Comparison of ENCODE assay signal across 26 cellular contexts in genomic region chr7:107394301-107394700, GRCh38.
DNase-seq lines count a peak whose midpoint lies in the region; ATAC-seq and TF ChIP-seq lines count a peak whose summit lies in the region.
"Had no signal": no experiment of that assay in that cellular context is flagged by ENCODE, and none has a peak within 500 bp of the region (broad histone marks: within the 10 kb centered on the region; RNA-seq: fewer than 3 reads in every experiment).

No MANE protein-coding gene starts in this region.

- no peaks in the 10 kb centered on the region for H3K9me3 Mint-ChIP-seq in activated CD8-positive, alpha-beta memory T cell treated with anti-CD3 and anti-CD28 coated beads, Interleukin-2, amount 10 ng/mL, durations not matched to agents 7 days and 5 days (ENCODE audit: low read depth)
- H3K9me3 Mint-ChIP-seq: activated B cell treated with CpG ODN at 0.5 μM for 24 hours; effector memory CD8-positive, alpha-beta T cell had no signal

- H3K4me1 ChIP-seq in neutrophil (ENCODE audit: control insufficient read depth in 1 of 2, insufficient read depth in 1 of 2, low read depth in 1 of 2, low read length in 1 of 2): peaks cover 5 to 16% of the 10 kb centered on the region in 2 experiments
- H3K4me1 ChIP-seq: BLaER1 had no signal

- H3K4me1 Mint-ChIP-seq in activated CD8-positive, alpha-beta memory T cell treated with anti-CD3 and anti-CD28 coated beads, Interleukin-2, amount 10 ng/mL, durations not matched to agents 7 days and 5 days: no peaks in the 10 kb centered on the region
- H3K4me1 Mint-ChIP-seq: activated B cell treated with CpG ODN at 0.5 μM for 24 hours; activated naive CD8-positive, alpha-beta T cell treated with anti-CD3 and anti-CD28 coated beads, Interleukin-2, amount 50 U/mL, for 24 hours had no signal

- H3K27ac ChIP-seq in neutrophil: peak overlapping the region; percentile 44
- H3K27ac ChIP-seq: BLaER1, skin epidermis had no signal

- CTCF ChIA-PET in activated CD8-positive, alpha-beta memory T cell treated with anti-CD3 and anti-CD28 coated beads, Interleukin-2, amount 10 ng/mL, durations not matched to agents 7 days and 5 days (lab: Charles Lee): no interaction called here

- no peaks in the 10 kb centered on the region for H3K27me3 Mint-ChIP-seq in activated CD8-positive, alpha-beta memory T cell treated with anti-CD3 and anti-CD28 coated beads, Interleukin-2, amount 10 ng/mL, durations not matched to agents 7 days and 5 days
- H3K27me3 Mint-ChIP-seq: activated B cell treated with CpG ODN at 0.5 μM for 24 hours; activated naive CD8-positive, alpha-beta T cell treated with anti-CD3 and anti-CD28 coated beads, Interleukin-2, amount 50 U/mL, for 24 hours; effector memory CD8-positive, alpha-beta T cell had no signal

- H3K9me3 ChIP-seq in neutrophil: no peaks in the 10 kb centered on the region
- H3K9me3 ChIP-seq: BLaER1 had no signal

- H3K36me3 ChIP-seq in neutrophil: no peaks in the 10 kb centered on the region

- H3K36me3 Mint-ChIP-seq in activated CD8-positive, alpha-beta memory T cell treated with anti-CD3 and anti-CD28 coated beads, Interleukin-2, amount 10 ng/mL, durations not matched to agents 7 days and 5 days: peaks cover 3% of the 10 kb centered on the region

- no peak overlapping the region for H3K4me3 Mint-ChIP-seq in activated CD8-positive, alpha-beta memory T cell treated with anti-CD3 and anti-CD28 coated beads, Interleukin-2, amount 10 ng/mL, durations not matched to agents 7 days and 5 days
- H3K4me3 Mint-ChIP-seq: activated B cell treated with CpG ODN at 0.5 μM for 24 hours; activated naive CD8-positive, alpha-beta T cell treated with anti-CD3 and anti-CD28 coated beads, Interleukin-2, amount 50 U/mL, for 24 hours; brain; effector memory CD8-positive, alpha-beta T cell had no signal

- H3K4me3 ChIP-seq in choroid plexus epithelial cell (ENCODE audit: low read depth, low read length): no peak overlapping the region
- no peak overlapping the region for H3K4me3 ChIP-seq in neutrophil (ENCODE audit: low read depth in 1 of 2, low read length in 1 of 2)
- H3K4me3 ChIP-seq: BLaER1, skin epidermis had no signal

- peak; percentile 47 for DNase-seq in AG08395 (ENCODE audit: low spot score)
- peak; percentile 5 for DNase-seq in NCI-H226
- DNase-seq in choroid plexus epithelial cell (ENCODE audit: low read depth): peak; percentile 42
- DNase-seq in GM20000 (ENCODE audit: low spot score): no peak
- no peak for DNase-seq in activated CD8-positive, alpha-beta memory T cell treated with anti-CD3 and anti-CD28 coated beads, Interleukin-2, amount 10 ng/mL, durations not matched to agents 7 days and 5 days
- DNase-seq in NCI-H1417 (lab: John Stamatoyannopoulos, UW): no peak
- DNase-seq: activated B cell treated with CpG ODN at 0.5 μM for 24 hours; activated CD4-positive, alpha-beta T cell treated with anti-CD3 and anti-CD28 coated beads, Interleukin-2, amount 50 U/mL, for 48 hours; activated gamma-delta T cell; activated naive CD8-positive, alpha-beta T cell treated with anti-CD3 and anti-CD28 coated beads, Interleukin-2, amount 50 U/mL, for 24 hours; COR-L47; DMS79 treated with DMSO at 0.1 percent for 48 hours; effector memory CD8-positive, alpha-beta T cell; glutamatergic neuron; NCI-H1105 treated with DMSO at 0.1 percent for 48 hours; NCI-H2029 treated with DMSO at 0.1 percent for 48 hours; NCI-H82; OCI-M1; stimulated activated CD4-positive, alpha-beta T cell treated with anti-CD3 and anti-CD28 coated beads, Interleukin-1b, Interleukin-23, amount 100 ng/mL, for 48 hours; substantia nigra had no signal

- H3K27ac Mint-ChIP-seq in activated CD8-positive, alpha-beta memory T cell treated with anti-CD3 and anti-CD28 coated beads, Interleukin-2, amount 10 ng/mL, durations not matched to agents 7 days and 5 days: no peak overlapping the region
- H3K27ac Mint-ChIP-seq: activated B cell treated with CpG ODN at 0.5 μM for 24 hours; activated naive CD8-positive, alpha-beta T cell treated with anti-CD3 and anti-CD28 coated beads, Interleukin-2, amount 50 U/mL, for 24 hours; effector memory CD8-positive, alpha-beta T cell had no signal

- no peak for ATAC-seq in activated CD8-positive, alpha-beta memory T cell treated with anti-CD3 and anti-CD28 coated beads, Interleukin-2, amount 10 ng/mL, durations not matched to agents 7 days and 5 days
- no peak for ATAC-seq in HG02798 (IDR thresholded peaks at IDR 0.05; ENCODE audit: poor library complexity, unreplicated experiment)
- ATAC-seq: activated naive CD8-positive, alpha-beta T cell treated with anti-CD3 and anti-CD28 coated beads, Interleukin-2, amount 50 U/mL, for 24 hours; effector memory CD8-positive, alpha-beta T cell; esophagus mucosa had no signal

- TF ChIP-seq CTCF in choroid plexus epithelial cell (conservative IDR thresholded peaks at IDR 0.05; ENCODE audit: low read depth, low read length): no peak
- no peak for TF ChIP-seq CTCF in neutrophil (IDR thresholded peaks at IDR 0.05)
- no peak for TF ChIP-seq CTCF in GM20000 (IDR thresholded peaks at IDR 0.05; ENCODE audit: extremely low read depth, missing control alignments)

- no peaks in the 10 kb centered on the region for H3K27me3 ChIP-seq in neutrophil
- H3K27me3 ChIP-seq: BLaER1 had no signal

Comparison
In these comparisons a context has a peak if more than half of its experiments do, and no peak if none do; other contexts are left out.
1. DNase-seq: peak in AG08395 (single experiment), NCI-H226 (single experiment) and choroid plexus epithelial cell (single experiment); none in GM20000 (single experiment), activated CD8-positive, alpha-beta memory T cell treated with anti-CD3 and anti-CD28 coated beads, Interleukin-2, amount 10 ng/mL, durations not matched to agents 7 days and 5 days (single experiment) and NCI-H1417 (0 of 3).